22 cellular contexts compared by ENCODE assay signal in genomic region chr18:6242004-6242403, GRCh38.
"Had no signal": no experiment of that assay in that cellular context is flagged by ENCODE, and none has a peak within 500 bp of the region (broad histone marks: within the 10 kb centered on the region; RNA-seq: fewer than 3 reads in every experiment).

No MANE protein-coding gene starts in this region.

- H3K9me3 ChIP-seq: SJCRH30 had no signal

- H3K4me1 ChIP-seq: SJCRH30 had no signal

- H3K27me3 ChIP-seq: SJCRH30 had no signal

- H3K27ac ChIP-seq: RWPE1, SJCRH30 had no signal

- ATAC-seq: HepG2, Panc1, SK-N-SH treated with all-trans-retinoic acid at 6 μM for 48 hours had no signal

- FAIRE-seq: HepG2 had no signal

- H3K36me3 ChIP-seq: SJCRH30 had no signal

- DNase-seq: IMR-90, Kasumi-1, KG1, MM.1S, NCI-H1092 treated with DMSO at 0.1 percent for 48 hours, NCI-H1436, NCI-H187, NCI-H2029, NCI-H2081 treated with DMSO at 0.1 percent for 48 hours, NCI-H2171, NCI-H226, NCI-H446, NCI-H510A, NCI-H524 treated with DMSO at 0.1 percent for 48 hours, NCI-H69, NCI-H774, SHP77 treated with DMSO at 0.1 percent for 48 hours, SJCRH30 had no signal

- H3K4me3 ChIP-seq: SJCRH30 had no signal
